In genomic region chr13:47076536-47076935, GRCh38 we compare ENCODE assay signal across 28 cellular contexts.
"Had no signal": no experiment of that assay in that cellular context is flagged by ENCODE, and none has a peak within 500 bp of the region (broad histone marks: within the 10 kb centered on the region; RNA-seq: fewer than 3 reads in every experiment).

No MANE protein-coding gene starts in this region.

- H3K27ac ChIP-seq: brain microvascular endothelial cell, coronary artery, dorsolateral prefrontal cortex, left lung, lower lobe of right lung, VCaP had no signal

- H3K27me3 ChIP-seq: brain microvascular endothelial cell, dorsolateral prefrontal cortex, left lung had no signal

- H3K36me3 Mint-ChIP-seq: activated naive CD8-positive, alpha-beta T cell; natural killer cell treated with Interleukin-12 subunit alpha and Interleukin-12 subunit beta and Interleukin-15 and Interleukin-18, amount 100 ng/mL, for 72 hours; stimulated activated effector memory CD8-positive, alpha-beta T cell treated with anti-CD3 and anti-CD28 coated beads, Interleukin-12 subunit alpha, Interleukin-12 subunit beta, amount 100 ng/mL, for 72 hours had no signal

- DNase-seq: activated CD4-positive, alpha-beta T cell treated with anti-CD3 and anti-CD28 coated beads for 4 hours; activated CD4-positive, alpha-beta T cell treated with anti-CD3 and anti-CD28 coated beads, Interleukin-2, amount 50 U/mL, for 4 hours; activated effector memory CD4-positive, alpha-beta T cell treated with Interleukin-2 at 50 U/mL for 16 hours; activated naive CD4-positive, alpha-beta T cell treated with Interleukin-2 at 50 U/mL for 16 hours; activated T-cell treated with anti-CD3 and anti-CD28 coated beads for 4 hours; aorta; brain microvascular endothelial cell; dorsolateral prefrontal cortex; effector memory CD4-positive, alpha-beta T cell; erythroblast; foreskin melanocyte; kidney glomerular epithelial cell; left lung; lower lobe of right lung; mesenchymal stem cell; posterior cingulate gyrus; right cardiac atrium; stimulated activated CD4-positive, alpha-beta T cell treated with anti-CD3 and anti-CD28 coated beads, Interleukin-12 subunit alpha, Interleukin-12 subunit beta, amount 100 ng/mL, for 4 hours; stimulated activated CD4-positive, alpha-beta T cell treated with anti-CD3 and anti-CD28 coated beads, Interleukin-4, amount 100 ng/mL, for 24 hours; T-helper 1 cell had no signal

- H3K36me3 ChIP-seq: brain microvascular endothelial cell, left lung, lower lobe of right lung had no signal

- H3K27ac Mint-ChIP-seq: activated naive CD8-positive, alpha-beta T cell; natural killer cell treated with Interleukin-12 subunit alpha and Interleukin-12 subunit beta and Interleukin-15 and Interleukin-18, amount 100 ng/mL, for 72 hours; stimulated activated effector memory CD8-positive, alpha-beta T cell treated with anti-CD3 and anti-CD28 coated beads, Interleukin-12 subunit alpha, Interleukin-12 subunit beta, amount 100 ng/mL, for 72 hours; stimulated activated naive CD8-positive, alpha-beta T cell treated with anti-CD3 and anti-CD28 coated beads, Interleukin-15, Interleukin-2, amounts not matched to agents 100 ng/mL and 50 ng/mL, for 24 hours; T-helper 2 cell treated with Interferon-gamma antibody and Interleukin-4, amounts not matched to agents 5 μg/mL and 100 μg/mL, for 36 hours; type B pancreatic cell had no signal

- ATAC-seq: left lung; lower lobe of right lung; natural killer cell treated with Interleukin-12 subunit alpha and Interleukin-12 subunit beta and Interleukin-15 and Interleukin-18, amount 100 ng/mL, for 72 hours; right cardiac atrium; stimulated activated effector memory CD8-positive, alpha-beta T cell treated with anti-CD3 and anti-CD28 coated beads, Interleukin-12 subunit alpha, Interleukin-12 subunit beta, amount 100 ng/mL, for 72 hours had no signal

- H3K4me3 ChIP-seq: coronary artery, dorsolateral prefrontal cortex, left lung, lower lobe of right lung had no signal

- H3K4me1 ChIP-seq: left lung, lower lobe of right lung had no signal

- H3K9me3 ChIP-seq: lower lobe of right lung had no signal

- H3K4me1 Mint-ChIP-seq: stimulated activated effector memory CD8-positive, alpha-beta T cell treated with anti-CD3 and anti-CD28 coated beads, Interleukin-12 subunit alpha, Interleukin-12 subunit beta, amount 100 ng/mL, for 72 hours had no signal

- H3K4me3 Mint-ChIP-seq: activated naive CD8-positive, alpha-beta T cell; natural killer cell treated with Interleukin-12 subunit alpha and Interleukin-12 subunit beta and Interleukin-15 and Interleukin-18, amount 100 ng/mL, for 72 hours; stimulated activated effector memory CD8-positive, alpha-beta T cell treated with anti-CD3 and anti-CD28 coated beads, Interleukin-12 subunit alpha, Interleukin-12 subunit beta, amount 100 ng/mL, for 72 hours; stimulated activated naive CD8-positive, alpha-beta T cell treated with anti-CD3 and anti-CD28 coated beads, Interleukin-15, Interleukin-2, amounts not matched to agents 100 ng/mL and 50 ng/mL, for 24 hours; T-helper 2 cell treated with Interferon-gamma antibody and Interleukin-4, amounts not matched to agents 5 μg/mL and 100 μg/mL, for 36 hours; type B pancreatic cell had no signal

- H3K27me3 Mint-ChIP-seq: activated naive CD8-positive, alpha-beta T cell; natural killer cell treated with Interleukin-12 subunit alpha and Interleukin-12 subunit beta and Interleukin-15 and Interleukin-18, amount 100 ng/mL, for 72 hours; stimulated activated naive CD8-positive, alpha-beta T cell treated with anti-CD3 and anti-CD28 coated beads, Interleukin-15, Interleukin-2, amounts not matched to agents 100 ng/mL and 50 ng/mL, for 24 hours; type B pancreatic cell had no signal
